ENCODE assay signal across 19 cellular contexts in the genomic region with DNA sequence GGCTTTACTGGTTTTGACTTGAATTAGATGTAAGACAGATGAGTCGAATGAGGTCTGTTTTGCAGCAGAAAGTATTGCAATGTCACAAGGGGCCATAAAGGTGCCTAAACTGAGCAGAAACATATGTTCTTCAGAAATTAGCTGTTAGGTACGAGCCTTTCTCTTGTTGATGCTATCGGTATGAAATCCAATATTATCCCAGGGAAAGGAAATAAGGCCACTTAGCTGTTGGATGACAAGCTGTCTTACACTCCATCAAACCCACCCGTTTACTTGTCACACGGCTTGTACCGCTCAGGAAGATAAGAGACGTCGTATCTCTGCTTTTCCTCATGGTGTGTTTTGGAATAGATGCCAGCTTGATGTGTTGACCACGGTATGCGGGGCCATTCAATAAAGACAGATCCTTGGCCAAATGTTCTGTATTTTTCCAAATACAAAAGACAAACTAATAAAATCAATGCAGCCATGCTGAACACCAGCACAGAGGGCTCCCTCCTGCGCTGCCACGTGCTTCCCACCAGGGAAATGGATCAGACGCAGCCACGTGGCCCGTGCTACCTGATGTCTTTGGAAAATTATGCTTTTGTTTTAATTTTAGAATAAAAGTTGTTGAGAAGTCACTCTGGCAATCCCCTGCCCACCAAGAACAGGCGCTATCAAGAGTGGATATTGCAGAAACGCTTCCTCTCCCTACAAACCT.
A peak's percentile ranks its signal among the peaks of the same experiment; 100 is the strongest.
DNase-seq lines count a peak whose midpoint lies in the region; ATAC-seq and TF ChIP-seq lines count a peak whose summit lies in the region.
"Had no signal": no experiment of that assay in that cellular context is flagged by ENCODE, and none has a peak within 500 bp of the region (broad histone marks: within the 10 kb centered on the region; RNA-seq: fewer than 3 reads in every experiment).

No MANE protein-coding gene starts in this region.

- no peaks in the 10 kb centered on the region for H3K36me3 Mint-ChIP-seq in nephron (ENCODE audit: low read depth)
- H3K36me3 Mint-ChIP-seq: CD4-positive, CD25-positive, alpha-beta regulatory T cell had no signal

- H3K4me1 Mint-ChIP-seq in nephron = peaks cover 32% of the 10 kb centered on the region
- H3K4me1 Mint-ChIP-seq: CD4-positive, CD25-positive, alpha-beta regulatory T cell had no signal

- no peak overlapping the region for H3K4me3 ChIP-seq in WERI-Rb-1 (ENCODE audit: low read depth, low read length)
- H3K4me3 ChIP-seq: GM12878 had no signal

- no peaks in the 10 kb centered on the region for H3K27me3 ChIP-seq in WERI-Rb-1 (ENCODE audit: insufficient read depth, low read depth, severe bottlenecking)

- no peak overlapping the region for H3K4me3 Mint-ChIP-seq in nephron
- H3K4me3 Mint-ChIP-seq: CD4-positive, CD25-positive, alpha-beta regulatory T cell; HFFc6; T-helper 2 cell treated with Interferon-gamma antibody and Interleukin-4, amounts not matched to agents 5 μg/mL and 100 μg/mL, for 36 hours had no signal

- no peaks in the 10 kb centered on the region for H3K36me3 ChIP-seq in WERI-Rb-1

- no peak for ATAC-seq in GM18517 (IDR thresholded peaks at IDR 0.05; ENCODE audit: unreplicated experiment)
- ATAC-seq in GM18520 (IDR thresholded peaks at IDR 0.05; ENCODE audit: unreplicated experiment) = no peak
- ATAC-seq: GM12878, PC-3 had no signal

- DNase-seq in NCI-H1092 (lab: John Stamatoyannopoulos, UW) (peak; percentile 56), NCI-H187 treated with DMSO at 0.1 percent for 48 hours (lab: John Stamatoyannopoulos, UW) (peak; percentile 32), NCI-H748 treated with DMSO at 0.1 percent for 48 hours (lab: John Stamatoyannopoulos, UW) (peak; percentile 13), WERI-Rb-1 (no peak)
- DNase-seq: ACHN; AML-193; CD4-positive, CD25-positive, alpha-beta regulatory T cell; GDM1; HFFc6; NCI-H1048; NCI-H446 treated with DMSO at 0.1 percent for 48 hours; NCI-H774; PC-3 had no signal

- no peak for TF ChIP-seq CTCF in nephron (IDR thresholded peaks at IDR 0.05; ENCODE audit: unreplicated experiment in 3 of 3)
- no peak for TF ChIP-seq CTCF in WERI-Rb-1 (IDR thresholded peaks at IDR 0.05; ENCODE audit: low read depth, low read length)

- no peaks in the 10 kb centered on the region for H3K9me3 ChIP-seq in WERI-Rb-1 (ENCODE audit: severe bottlenecking)

- peaks cover 8% of the 10 kb centered on the region for H3K9me3 Mint-ChIP-seq in nephron
- H3K9me3 Mint-ChIP-seq: CD4-positive, CD25-positive, alpha-beta regulatory T cell; T-helper 2 cell treated with Interferon-gamma antibody and Interleukin-4, amounts not matched to agents 5 μg/mL and 100 μg/mL, for 36 hours had no signal

- peak overlapping the region in 2 of 3 experiments; percentile 56 to 68 for H3K27ac Mint-ChIP-seq in nephron
- H3K27ac Mint-ChIP-seq: CD4-positive, CD25-positive, alpha-beta regulatory T cell; HFFc6; T-helper 2 cell treated with Interferon-gamma antibody and Interleukin-4, amounts not matched to agents 5 μg/mL and 100 μg/mL, for 36 hours had no signal

- H3K27me3 Mint-ChIP-seq in nephron (ENCODE audit: low read depth) = peaks cover 4% of the 10 kb centered on the region

- no peak overlapping the region for H3K27ac ChIP-seq in WERI-Rb-1
- H3K27ac ChIP-seq: RWPE1 had no signal
